Comparison of ENCODE assay signal across 23 cellular contexts in the genomic region with DNA sequence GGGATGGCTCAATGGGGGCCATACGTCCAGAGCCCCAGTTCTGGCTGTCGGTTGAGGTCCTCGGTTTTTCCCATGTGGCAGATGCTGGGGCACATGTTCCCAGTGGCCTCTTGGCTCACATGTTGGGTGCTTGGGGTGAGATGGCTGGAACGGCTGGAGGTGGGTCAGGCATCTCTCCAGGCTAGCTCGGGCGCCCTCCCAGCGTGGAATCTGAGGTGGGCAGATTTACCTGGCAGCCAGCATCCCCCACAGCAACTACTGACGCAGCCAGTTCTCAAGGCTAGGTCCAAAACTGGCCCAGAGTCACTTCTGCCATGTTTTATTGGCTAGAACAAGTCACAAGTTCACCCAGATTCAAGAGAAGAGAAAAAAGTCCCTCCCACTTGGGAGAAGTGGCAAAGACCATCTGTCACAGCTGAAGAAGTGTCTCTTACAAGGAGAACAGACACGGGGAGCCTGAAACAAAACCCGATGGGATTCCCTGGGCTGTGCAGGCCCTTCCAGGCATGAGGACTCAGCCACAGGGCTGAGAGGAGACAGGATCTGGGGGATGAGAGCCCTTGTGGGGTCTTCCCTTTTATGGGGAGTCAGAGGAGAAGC. TPM values are rescaled to one million over a fixed set of nuclear protein-coding genes. Genes with fewer than 3 reads are reported as not detected.
DNase-seq lines count a peak whose midpoint lies in the region; ATAC-seq lines count a peak whose summit lies in the region.
"Had no signal": no experiment of that assay in that cellular context is flagged by ENCODE, and none has a peak within 500 bp of the region (broad histone marks: within the 10 kb centered on the region; RNA-seq: fewer than 3 reads in every experiment).

No MANE protein-coding gene starts in this region.

- H3K36me3 ChIP-seq in neuronal stem cell (replicated peaks in 1 of 2; ENCODE audit: control insufficient read depth in 2 of 2, insufficient read depth in 2 of 2, low read length in 2 of 2), result no peaks in the 10 kb centered on the region
- H3K36me3 ChIP-seq: HAP-1 had no signal

- H3K27ac ChIP-seq in neuronal stem cell (replicated peaks; ENCODE audit: low read length), result no peak overlapping the region

- H3K4me3 Mint-ChIP-seq in activated T-helper 17 cell treated with anti-CD3 and anti-CD28 coated beads, Interleukin-2, amount 50 U/mL, for 72 hours, result no peak overlapping the region
- H3K4me3 Mint-ChIP-seq in activated CD4-positive, alpha-beta T cell treated with anti-CD3 and anti-CD28 coated beads for 36 hours, result no peak overlapping the region
- H3K4me3 Mint-ChIP-seq: CD8-positive, alpha-beta memory T cell; T-cell had no signal

- POLR2A ChIA-PET in activated CD4-positive, alpha-beta T cell treated with anti-CD3 and anti-CD28 coated beads for 36 hours (lab: Charles Lee), result no interaction called here

- H3K27me3 ChIP-seq in neuronal stem cell (ENCODE audit: control insufficient read depth in 3 of 3, insufficient read depth in 3 of 3, low read depth in 1 of 3, low read length in 3 of 3), result peaks cover 0 to 67% (median 0%) of the 10 kb centered on the region in 3 experiments

- no peak overlapping the region for H2BK120ac ChIP-seq in neuronal stem cell (ENCODE audit: low read depth, low read length)

- H3K4me1 ChIP-seq in neuronal stem cell (ENCODE audit: control insufficient read depth in 2 of 2, insufficient read depth in 1 of 2, low read depth in 1 of 2, low read length in 2 of 2), result no peaks in the 10 kb centered on the region
- H3K4me1 ChIP-seq: HAP-1 had no signal

- intact Hi-C loops in activated CD4-positive, alpha-beta T cell treated with anti-CD3 and anti-CD28 coated beads for 36 hours (cut with DNase I, micrococcal nuclease), result no loop called here

- no peaks in the 10 kb centered on the region for H3K27me3 Mint-ChIP-seq in activated T-helper 17 cell treated with anti-CD3 and anti-CD28 coated beads, Interleukin-2, amount 50 U/mL, for 72 hours
- H3K27me3 Mint-ChIP-seq in activated CD4-positive, alpha-beta T cell treated with anti-CD3 and anti-CD28 coated beads for 36 hours, result no peaks in the 10 kb centered on the region
- H3K27me3 Mint-ChIP-seq: T-cell had no signal

- H2BK12ac ChIP-seq in neuronal stem cell (ENCODE audit: low read length), result no peak overlapping the region

- H3K4me3 ChIP-seq in neuronal stem cell (ENCODE audit: low read length in 2 of 2), result no peak overlapping the region
- H3K4me3 ChIP-seq: HAP-1 had no signal

- no peaks in the 10 kb centered on the region for H3K9me3 Mint-ChIP-seq in activated T-helper 17 cell treated with anti-CD3 and anti-CD28 coated beads, Interleukin-2, amount 50 U/mL, for 72 hours
- no peaks in the 10 kb centered on the region for H3K9me3 Mint-ChIP-seq in activated CD4-positive, alpha-beta T cell treated with anti-CD3 and anti-CD28 coated beads for 36 hours (ENCODE audit: low read depth)
- H3K9me3 Mint-ChIP-seq: CD8-positive, alpha-beta memory T cell; T-cell had no signal

- CTCF ChIA-PET in activated CD4-positive, alpha-beta T cell treated with anti-CD3 and anti-CD28 coated beads for 36 hours (lab: Charles Lee), result interaction anchor here (0.7 kb wide), 1 partner anchor 25 kb away, joined by 3 read pairs; no protein-coding TSS in a partner anchor

- no CpG with 5 or more reads among the region's 10 CpGs for WGBS in neuronal stem cell (ENCODE audit: extremely low coverage in 2 of 2, insufficient read length in 2 of 2, insufficient replicate concordance in 1 of 2), 2 donors

- H3K14ac ChIP-seq in neuronal stem cell (ENCODE audit: low read length), result no peak overlapping the region

- H2AK5ac ChIP-seq in neuronal stem cell (ENCODE audit: low read depth, low read length), result no peak overlapping the region

- no peak overlapping the region for H3K4me2 ChIP-seq in neuronal stem cell (ENCODE audit: insufficient read depth, low read length, poor library complexity, severe bottlenecking)

- H3K9me3 ChIP-seq in neuronal stem cell (replicated peaks in 1 of 2; ENCODE audit: control insufficient read depth in 2 of 2, insufficient read depth in 1 of 2, low read depth in 1 of 2, low read length in 2 of 2), result no peaks in the 10 kb centered on the region
- H3K9me3 ChIP-seq: HAP-1 had no signal

- no peaks in the 10 kb centered on the region for H3K4me1 Mint-ChIP-seq in activated T-helper 17 cell treated with anti-CD3 and anti-CD28 coated beads, Interleukin-2, amount 50 U/mL, for 72 hours
- no peaks in the 10 kb centered on the region for H3K4me1 Mint-ChIP-seq in activated CD4-positive, alpha-beta T cell treated with anti-CD3 and anti-CD28 coated beads for 36 hours
- H3K4me1 Mint-ChIP-seq: CD8-positive, alpha-beta memory T cell; T-cell had no signal

- H3K79me1 ChIP-seq in neuronal stem cell (ENCODE audit: low read depth, low read length), result no peaks in the 10 kb centered on the region

- H4K91ac ChIP-seq in neuronal stem cell (ENCODE audit: low read depth, low read length, poor library complexity), result no peak overlapping the region

- no peak overlapping the region for H2BK5ac ChIP-seq in neuronal stem cell (ENCODE audit: low read length)

- H3K36me3 Mint-ChIP-seq in activated T-helper 17 cell treated with anti-CD3 and anti-CD28 coated beads, Interleukin-2, amount 50 U/mL, for 72 hours (ENCODE audit: low read depth), result no peaks in the 10 kb centered on the region
- no peaks in the 10 kb centered on the region for H3K36me3 Mint-ChIP-seq in activated CD4-positive, alpha-beta T cell treated with anti-CD3 and anti-CD28 coated beads for 36 hours (ENCODE audit: low read depth)
- H3K36me3 Mint-ChIP-seq: T-cell had no signal

- H3K18ac ChIP-seq in neuronal stem cell (ENCODE audit: low read length), result no peak overlapping the region

- no peak for ATAC-seq in activated T-helper 17 cell treated with anti-CD3 and anti-CD28 coated beads, Interleukin-2, amount 50 U/mL, for 72 hours (replicated peaks)
- no peak for ATAC-seq in activated CD4-positive, alpha-beta T cell treated with anti-CD3 and anti-CD28 coated beads for 36 hours
- ATAC-seq: SK-N-SH treated with all-trans-retinoic acid at 6 μM for 48 hours, T-cell had no signal

- DNase-seq in DMS 273 treated with DMSO at 0.1 percent for 48 hours (lab: John Stamatoyannopoulos, UW) (peak; percentile 76), NCI-H2171 (lab: John Stamatoyannopoulos, UW) (peak; percentile 81), neuronal stem cell (ENCODE audit: low spot score) (no peak), NCI-H226 (no peak), amygdala (lab: John Stamatoyannopoulos, UW) (no peak)
- DNase-seq in activated CD4-positive, alpha-beta T cell treated with anti-CD3 and anti-CD28 coated beads, Interleukin-2, amount 50 U/mL, for 4 hours, result no peak
- no peak for DNase-seq in activated CD4-positive, alpha-beta T cell treated with anti-CD3 and anti-CD28 coated beads for 36 hours
- DNase-seq: C1 segment of cervical spinal cord, Kasumi-1, MM.1S, NCI-H1092, NCI-H146, NCI-H2029 treated with DMSO at 0.1 percent for 48 hours, NCI-H2227 treated with DMSO at 0.1 percent for 48 hours, NCI-H526 treated with DMSO at 0.1 percent for 48 hours, OCI-M1, SHP77, T-cell had no signal

- peak overlapping the region; percentile 38 for H3K27ac Mint-ChIP-seq in activated T-helper 17 cell treated with anti-CD3 and anti-CD28 coated beads, Interleukin-2, amount 50 U/mL, for 72 hours
- H3K27ac Mint-ChIP-seq in activated CD4-positive, alpha-beta T cell treated with anti-CD3 and anti-CD28 coated beads for 36 hours, result no peak overlapping the region
- H3K27ac Mint-ChIP-seq: T-cell had no signal

- no peak overlapping the region for H4K8ac ChIP-seq in neuronal stem cell (ENCODE audit: low read depth, low read length)

- no peak overlapping the region for H3K4ac ChIP-seq in neuronal stem cell (ENCODE audit: low read length)

- no peak overlapping the region for H2BK15ac ChIP-seq in neuronal stem cell (ENCODE audit: low read length)

- no peak overlapping the region for H3K9ac ChIP-seq in neuronal stem cell (ENCODE audit: low read depth, low read length, poor library complexity)

- H2AFZ ChIP-seq in neuronal stem cell (ENCODE audit: low read length), result no peak overlapping the region

- H3K23ac ChIP-seq in neuronal stem cell (ENCODE audit: low read depth, low read length, poor library complexity), result peak overlapping the region; percentile 45

RNA-seq across cellular contexts. Expression of a gene that starts 15.2 kb away (rescaled TPM):
- total RNA-seq in activated T-helper 17 cell treated with anti-CD3 and anti-CD28 coated beads, Interleukin-2, amount 50 U/mL, for 72 hours, result 1 to 10 TPM in 1 of 2 donors, under 1 TPM in 1; 0.61 to 1.4 TPM
- 0.08 TPM for polyA plus RNA-seq in neuronal stem cell (2013, experiment 1 of 2)
- 0.04 TPM for polyA plus RNA-seq in neuronal stem cell (2013, experiment 2 of 2)
- total RNA-seq in activated CD4-positive, alpha-beta T cell treated with anti-CD3 and anti-CD28 coated beads for 36 hours, result under 1 TPM; 0.26 to 0.46 TPM

RNA-seq across cellular contexts. Expression of a gene that starts 31.1 kb away (rescaled TPM):
- total RNA-seq in activated T-helper 17 cell treated with anti-CD3 and anti-CD28 coated beads, Interleukin-2, amount 50 U/mL, for 72 hours, result under 1 TPM in 1 of 2 donors, not detected in 1; 0.05 TPM
- 0.03 TPM for polyA plus RNA-seq in neuronal stem cell (2013, experiment 1 of 2)
- not detected for polyA plus RNA-seq in neuronal stem cell (2013, experiment 2 of 2)
- not detected for total RNA-seq in activated CD4-positive, alpha-beta T cell treated with anti-CD3 and anti-CD28 coated beads for 36 hours
- total RNA-seq: CD8-positive, alpha-beta memory T cell; RPMI7951; T-cell had no signal
- polyA plus RNA-seq: CD8-positive, alpha-beta memory T cell had no signal

RNA-seq across cellular contexts. Expression of a gene that starts 46.0 kb away (rescaled TPM):
- total RNA-seq in activated T-helper 17 cell treated with anti-CD3 and anti-CD28 coated beads, Interleukin-2, amount 50 U/mL, for 72 hours, result 10 to 100 TPM in 1 of 2 donors, 1 to 10 TPM in 1; 6.7 to 10.8 TPM
- polyA plus RNA-seq in neuronal stem cell (2013, experiment 1 of 2), result 11.7 TPM
- 12.1 TPM for polyA plus RNA-seq in neuronal stem cell (2013, experiment 2 of 2)
- 1 to 10 TPM; 2.5 to 3.0 TPM for total RNA-seq in activated CD4-positive, alpha-beta T cell treated with anti-CD3 and anti-CD28 coated beads for 36 hours

RNA-seq across cellular contexts. Expression of a gene that starts 58.2 kb away (rescaled TPM):
- 100 to 1,000 TPM; 108 to 115 TPM for total RNA-seq in activated T-helper 17 cell treated with anti-CD3 and anti-CD28 coated beads, Interleukin-2, amount 50 U/mL, for 72 hours
- polyA plus RNA-seq in neuronal stem cell (2013, experiment 1 of 2), result 73.3 TPM
- polyA plus RNA-seq in neuronal stem cell (2013, experiment 2 of 2), result 73.2 TPM
- 100 to 1,000 TPM; 106 to 117 TPM for total RNA-seq in activated CD4-positive, alpha-beta T cell treated with anti-CD3 and anti-CD28 coated beads for 36 hours

Comparison
In these comparisons a context has a peak if more than half of its experiments do, and no peak if none do; other contexts are left out.
1. DNase-seq: peak in DMS 273 treated with DMSO at 0.1 percent for 48 hours (single experiment) and NCI-H2171 (single experiment); none in neuronal stem cell (single experiment), activated CD4-positive, alpha-beta T cell treated with anti-CD3 and anti-CD28 coated beads, Interleukin-2, amount 50 U/mL, for 4 hours (0 of 2), NCI-H226 (single experiment), amygdala (0 of 56) and activated CD4-positive, alpha-beta T cell treated with anti-CD3 and anti-CD28 coated beads for 36 hours (single experiment).